ENCODE assay signal across 22 cellular contexts in the genomic region with DNA sequence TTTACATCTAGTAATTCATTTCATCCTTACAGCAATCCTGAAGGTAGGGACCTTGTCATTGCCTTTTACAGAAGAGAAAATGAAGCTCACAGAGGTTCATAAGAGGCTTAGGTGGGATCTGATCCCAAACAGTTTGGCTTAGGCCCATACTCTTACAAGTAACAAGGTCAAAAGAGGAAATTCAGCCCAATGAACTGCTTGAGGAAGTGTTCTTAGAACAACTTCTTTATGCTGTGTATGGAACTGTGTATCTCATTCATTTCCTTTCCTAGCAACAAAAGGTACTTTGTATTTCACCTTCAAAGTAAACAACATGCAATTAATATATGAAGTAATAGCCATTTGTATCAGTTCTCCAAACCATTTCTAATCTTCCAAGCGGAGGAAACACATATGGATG.
"Had no signal": no experiment of that assay in that cellular context is flagged by ENCODE, and none has a peak within 500 bp of the region (broad histone marks: within the 10 kb centered on the region; RNA-seq: fewer than 3 reads in every experiment).

No MANE protein-coding gene starts in this region.

- H3K27ac ChIP-seq: coronary artery, neural progenitor cell, suprapubic skin, thyroid gland had no signal

- FAIRE-seq: endometrium, frontal cortex, pancreas, small intestine, urothelium cell line had no signal

- DNase-seq: dorsolateral prefrontal cortex; effector memory CD4-positive, alpha-beta T cell; heart left ventricle; hippocampal formation; left colon; mammary epithelial cell; mucosa of descending colon; occipital lobe; pancreas; right cardiac atrium; small intestine; stimulated activated CD4-positive, alpha-beta T cell treated with anti-CD3 and anti-CD28 coated beads, Interleukin-12 subunit alpha, Interleukin-12 subunit beta, amount 100 ng/mL, for 4 hours; stimulated activated naive CD4-positive, alpha-beta T cell; thyroid gland had no signal

- H3K27me3 ChIP-seq: dorsolateral prefrontal cortex, heart left ventricle, neural progenitor cell, pancreas, suprapubic skin, thyroid gland had no signal

- H3K4me3 ChIP-seq: coronary artery, dorsolateral prefrontal cortex, heart left ventricle, mucosa of descending colon, neural progenitor cell, pancreas, suprapubic skin, thyroid gland had no signal

- ATAC-seq: esophagus mucosa; heart left ventricle; left colon; mucosa of descending colon; natural killer cell treated with Interleukin-12 subunit alpha and Interleukin-12 subunit beta and Interleukin-15 and Interleukin-18, amount 100 ng/mL, for 72 hours; right cardiac atrium had no signal
